In genomic region chr14:101562659-101563351, GRCh38 we compare ENCODE assay signal across 18 cellular contexts. TPM values are rescaled to one million over a fixed set of nuclear protein-coding genes. Genes with fewer than 3 reads are reported as not detected.
DNase-seq lines count a peak whose midpoint lies in the region; ATAC-seq and TF ChIP-seq lines count a peak whose summit lies in the region.
"Had no signal": no experiment of that assay in that cellular context is flagged by ENCODE, and none has a peak within 500 bp of the region (broad histone marks: within the 10 kb centered on the region; RNA-seq: fewer than 3 reads in every experiment).

No MANE protein-coding gene starts in this region.

- intact Hi-C loops in PC-3 (cut with micrococcal nuclease): no loop called here

- H3K27me3 ChIP-seq in PC-3 (ENCODE audit: low read length): peaks cover 46% of the 10 kb centered on the region

- H3K27ac ChIP-seq in PC-3 (ENCODE audit: low read length): no peak overlapping the region
- H3K27ac ChIP-seq: 22Rv1, sigmoid colon, transverse colon had no signal

- H2AFZ ChIP-seq in PC-3 (ENCODE audit: low read length): no peak overlapping the region

- no peak overlapping the region for H3K9ac ChIP-seq in PC-3 (ENCODE audit: low read length)

- no peaks in the 10 kb centered on the region for H3K36me3 ChIP-seq in PC-3 (ENCODE audit: low read depth, low read length)
- H3K36me3 ChIP-seq: transverse colon had no signal

- CTCF ChIA-PET in PC-3 (lab: Charles Lee): interaction anchor here (0.6 kb wide), 1 partner anchor 71 kb away, joined by 3 read pairs; no protein-coding TSS in a partner anchor

- TF ChIP-seq CTCF in nephron progenitor cell (IDR thresholded peaks at IDR 0.05) (no peak), PC-3 (conservative IDR thresholded peaks at IDR 0.05; ENCODE audit: low read depth, low read length) (no peak)

- no TSS peak for BruUV-seq in PC-3 (replicated peaks; lab: Mats Ljungman, UMichigan)

- no peaks in the 10 kb centered on the region for H3K9me3 Mint-ChIP-seq in central memory CD8-positive, alpha-beta T cell
- H3K9me3 Mint-ChIP-seq in nephron progenitor cell: peaks cover 19% of the 10 kb centered on the region

- DNase-seq in DMS 273 (lab: John Stamatoyannopoulos, UW; ENCODE audit: unreplicated experiment) (peak; percentile 42), DMS 273 treated with DMSO at 0.1 percent for 48 hours (lab: John Stamatoyannopoulos, UW) (no peak), nephron progenitor cell (peak; percentile 37), NCI-H2196 (lab: John Stamatoyannopoulos, UW; ENCODE audit: unreplicated experiment) (no peak), PC-3 (no peak), NCI-H2107 treated with DMSO at 0.1 percent for 48 hours (lab: John Stamatoyannopoulos, UW; ENCODE audit: unreplicated experiment) (no peak)
- DNase-seq in Jurkat, Clone E6-1 (ENCODE audit: low read depth, low spot score): peak; percentile 32
- DNase-seq in central memory CD8-positive, alpha-beta T cell (ENCODE audit: low spot score in 2 of 2): no peak
- DNase-seq: activated T-cell treated with anti-CD3 and anti-CD28 coated beads, Interleukin-2, amount 50 U/mL, for 48 hours; CD4-positive, CD25-positive, alpha-beta regulatory T cell; foreskin melanocyte; mammary epithelial cell; nucleus accumbens; SIG-M5; sigmoid colon; stimulated activated CD4-positive, alpha-beta T cell treated with anti-CD3 and anti-CD28 coated beads, Interleukin-4, amount 100 ng/mL, for 4 hours; transverse colon had no signal

- no peaks in the 10 kb centered on the region for H3F3A ChIP-seq in PC-3 (ENCODE audit: low read length, unreplicated experiment)

- no peaks in the 10 kb centered on the region for H4K20me1 ChIP-seq in PC-3 (ENCODE audit: low read length)

- H3K36me3 Mint-ChIP-seq in central memory CD8-positive, alpha-beta T cell (ENCODE audit: insufficient read depth): peaks cover 3% of the 10 kb centered on the region
- no peaks in the 10 kb centered on the region for H3K36me3 Mint-ChIP-seq in nephron progenitor cell (ENCODE audit: low read depth)
- H3K36me3 Mint-ChIP-seq: CD4-positive, CD25-positive, alpha-beta regulatory T cell had no signal

- ATAC-seq in central memory CD8-positive, alpha-beta T cell (replicated peaks; ENCODE audit: extremely low read depth, poor library complexity, severe bottlenecking): peak; percentile 32
- no peak for ATAC-seq in PC-3

- peaks cover 6% of the 10 kb centered on the region for H3K4me1 Mint-ChIP-seq in central memory CD8-positive, alpha-beta T cell
- peaks cover 21% of the 10 kb centered on the region for H3K4me1 Mint-ChIP-seq in nephron progenitor cell

- H3K9me3 ChIP-seq in PC-3 (ENCODE audit: low read length): no peaks in the 10 kb centered on the region

- H3K4me1 ChIP-seq in PC-3 (ENCODE audit: insufficient read depth, low read length): no peaks in the 10 kb centered on the region

- peaks cover 69% of the 10 kb centered on the region for H3K27me3 Mint-ChIP-seq in central memory CD8-positive, alpha-beta T cell
- peaks cover 92% of the 10 kb centered on the region for H3K27me3 Mint-ChIP-seq in nephron progenitor cell (ENCODE audit: low read depth, poor library complexity)

- H3K4me3 Mint-ChIP-seq in central memory CD8-positive, alpha-beta T cell: no peak overlapping the region
- peak overlapping the region; percentile 66 for H3K4me3 Mint-ChIP-seq in nephron progenitor cell

- POLR2A ChIA-PET in PC-3 (lab: Charles Lee; ENCODE audit: unreplicated experiment): no interaction called here

- H3K9me2 ChIP-seq in PC-3 (replicated peaks; ENCODE audit: low read length): no peaks in the 10 kb centered on the region

- H3K4me2 ChIP-seq in PC-3 (ENCODE audit: low read length): no peak overlapping the region

- peaks cover 16% of the 10 kb centered on the region for H3K79me2 ChIP-seq in PC-3 (ENCODE audit: low read length)

- H3K27ac Mint-ChIP-seq in central memory CD8-positive, alpha-beta T cell (ENCODE audit: low read depth): no peak overlapping the region
- no peak overlapping the region for H3K27ac Mint-ChIP-seq in nephron progenitor cell

- no peak overlapping the region for H3K4me3 ChIP-seq in Jurkat, Clone E6-1 (ENCODE audit: low read length)
- no peak overlapping the region for H3K4me3 ChIP-seq in PC-3 (ENCODE audit: low read length)
- H3K4me3 ChIP-seq: sigmoid colon, transverse colon had no signal

RNA-seq across cellular contexts. Expression of gene DIO3, which starts 1.5 kb away (rescaled TPM):
- not detected for polyA plus RNA-seq in Jurkat, Clone E6-1 (2012; ENCODE audit: insufficient read depth, insufficient read length)
- total RNA-seq in PC-3 (2014; rRNA removed): 4.9 and 5.8 TPM in 2 replicates
- total RNA-seq: CD4-positive, CD25-positive, alpha-beta regulatory T cell; mammary epithelial cell had no signal
- polyA plus RNA-seq: CD4-positive, CD25-positive, alpha-beta regulatory T cell; mammary epithelial cell had no signal

Comparison
In these comparisons a context has a peak if more than half of its experiments do, and no peak if none do; other contexts are left out.
1. DNase-seq: peak in DMS 273 (single experiment), Jurkat, Clone E6-1 (single experiment) and nephron progenitor cell (single experiment); none in DMS 273 treated with DMSO at 0.1 percent for 48 hours (single experiment), central memory CD8-positive, alpha-beta T cell (0 of 2), NCI-H2196 (single experiment), PC-3 (single experiment) and NCI-H2107 treated with DMSO at 0.1 percent for 48 hours (single experiment).